In the genomic region with DNA sequence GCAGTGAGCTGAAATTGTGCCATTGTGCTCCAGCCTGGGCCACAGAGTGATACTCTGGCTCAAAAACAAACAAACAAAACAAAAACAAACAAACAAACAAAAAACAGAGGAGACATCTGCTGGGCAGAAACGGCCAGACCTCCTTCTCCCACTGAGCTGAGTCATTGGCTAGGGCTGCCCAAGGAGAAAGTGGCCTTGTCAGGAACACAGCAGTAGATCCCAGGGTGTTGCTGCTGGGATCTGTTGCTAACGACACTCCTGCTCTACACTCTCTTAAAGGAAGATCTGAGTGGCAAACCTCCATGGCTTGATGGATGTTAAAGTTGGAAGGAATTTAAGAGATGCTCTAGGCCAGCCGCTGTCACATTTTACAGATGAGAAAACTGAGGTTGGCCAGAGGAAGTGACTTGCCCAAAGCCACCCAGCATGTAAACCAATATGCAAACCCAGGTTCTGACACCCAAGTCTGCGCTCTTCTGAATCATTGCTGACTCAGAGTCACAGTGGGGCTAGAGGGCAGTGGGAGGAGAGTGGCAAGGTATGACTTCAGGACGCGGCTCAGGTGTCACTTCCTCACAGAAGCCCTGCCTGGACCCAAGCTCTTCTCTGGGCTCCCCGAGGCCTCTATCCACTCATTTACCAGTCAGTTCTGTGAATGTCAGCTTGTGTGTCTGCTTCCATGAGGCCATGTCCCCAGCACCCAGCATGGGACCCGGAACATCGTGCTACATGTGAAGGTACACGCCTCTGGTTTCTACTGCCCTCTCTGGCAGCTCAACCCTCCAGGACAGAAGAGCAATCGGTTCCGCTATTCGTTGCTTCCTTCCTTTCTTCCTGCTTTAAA, we compare ENCODE assay signal across 1 cellular context.
TF ChIP-seq lines count a peak whose summit lies in the region.

No MANE protein-coding gene starts in this region.

TF ChIP-seq in SK-N-SH treated with all-trans-retinoic acid at 6 μM for 48 hours, 23 proteins besides CTCF, POLR2A, EP300 and RAD21 (continued from another document):
- TF ChIP-seq ZNF70 (CRISPR knock-in tag; IDR thresholded peaks at IDR 0.05) = no peak
- TF ChIP-seq, protein P1, sequence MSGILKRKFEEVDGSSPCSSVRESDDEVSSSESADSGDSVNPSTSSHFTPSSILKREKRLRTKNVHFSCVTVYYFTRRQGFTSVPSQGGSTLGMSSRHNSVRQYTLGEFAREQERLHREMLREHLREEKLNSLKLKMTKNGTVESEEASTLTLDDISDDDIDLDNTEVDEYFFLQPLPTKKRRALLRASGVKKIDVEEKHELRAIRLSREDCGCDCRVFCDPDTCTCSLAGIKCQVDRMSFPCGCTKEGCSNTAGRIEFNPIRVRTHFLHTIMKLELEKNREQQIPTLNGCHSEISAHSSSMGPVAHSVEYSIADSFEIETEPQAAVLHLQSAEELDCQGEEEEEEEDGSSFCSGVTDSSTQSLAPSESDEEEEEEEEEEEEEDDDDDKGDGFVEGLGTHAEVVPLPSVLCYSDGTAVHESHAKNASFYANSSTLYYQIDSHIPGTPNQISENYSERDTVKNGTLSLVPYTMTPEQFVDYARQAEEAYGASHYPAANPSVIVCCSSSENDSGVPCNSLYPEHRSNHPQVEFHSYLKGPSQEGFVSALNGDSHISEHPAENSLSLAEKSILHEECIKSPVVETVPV (CRISPR knock-in tag; IDR thresholded peaks at IDR 0.05) = no peak
- TF ChIP-seq CSDC2 (CRISPR knock-in tag; IDR thresholded peaks at IDR 0.05) = no peak
